1 cellular context compared by ENCODE assay signal in genomic region chr10:23253780-23254179, GRCh38.
A peak's percentile ranks its signal among the peaks of the same experiment; 100 is the strongest.
TF ChIP-seq lines count a peak whose summit lies in the region.

No MANE protein-coding gene starts in this region.

TF ChIP-seq in HepG2, 621 proteins besides CTCF, POLR2A, EP300 and RAD21 (continued from another document and continues in another):
- TF ChIP-seq ZNF318 (CRISPR knock-in tag; IDR thresholded peaks at IDR 0.05) (no peak), ZNF383 (CRISPR knock-in tag; IDR thresholded peaks at IDR 0.05; ENCODE audit: borderline replicate concordance) (no peak), PAWR (CRISPR knock-in tag; IDR thresholded peaks at IDR 0.05; ENCODE audit: borderline replicate concordance) (no peak), ZNF24 (IDR thresholded peaks at IDR 0.05) (no peak), ZNF44 (CRISPR knock-in tag; IDR thresholded peaks at IDR 0.05) (no peak), TFE3 (CRISPR knock-in tag; IDR thresholded peaks at IDR 0.05) (0 out of 2 replicates have a peak, but pooled peaks have one; percentile 29), ZNF264 (CRISPR knock-in tag; IDR thresholded peaks at IDR 0.05) (0 out of 2 replicates have a peak, but pooled peaks have one; percentile 24), ELF4 (CRISPR knock-in tag; IDR thresholded peaks at IDR 0.05; ENCODE audit: borderline replicate concordance) (no peak), PPARG (CRISPR knock-in tag; conservative IDR thresholded peaks at IDR 0.05) (0 out of 2 replicates have a peak, but pooled peaks have one; percentile 35), ZNF775 (CRISPR knock-in tag; IDR thresholded peaks at IDR 0.05; ENCODE audit: borderline replicate concordance) (no peak), PHB2 (IDR thresholded peaks at IDR 0.05; ENCODE audit: partially characterized antibody) (no peak), ZNF12 (CRISPR knock-in tag; IDR thresholded peaks at IDR 0.05) (no peak), RARG (CRISPR knock-in tag; IDR thresholded peaks at IDR 0.05; ENCODE audit: low read depth) (no peak), CREB1 (IDR thresholded peaks at IDR 0.05) (no peak), CREB1 (CRISPR knock-in tag; IDR thresholded peaks at IDR 0.05) (no peak), TFDP2 (CRISPR knock-in tag; IDR thresholded peaks at IDR 0.05) (no peak), EHMT2 (IDR thresholded peaks at IDR 0.05; ENCODE audit: borderline replicate concordance, low read depth, low read length) (no peak; the same call in 1 of the 2 replicates), FOXA1 (IDR thresholded peaks at IDR 0.05) (no peak), FOXA1 (CRISPR knock-in tag; IDR thresholded peaks at IDR 0.05) (peak; percentile 43; the same call in 1 of the 2 replicates), SMAD1 (CRISPR knock-in tag; IDR thresholded peaks at IDR 0.05; ENCODE audit: borderline replicate concordance, low read depth) (no peak), TFAP4 (IDR thresholded peaks at IDR 0.05; ENCODE audit: borderline replicate concordance, low read depth) (peak; percentile 72; the same call in 1 of the 2 replicates), ZBTB20 (CRISPR knock-in tag; IDR thresholded peaks at IDR 0.05; ENCODE audit: borderline replicate concordance, low read depth) (no peak), NCOA1 (CRISPR knock-in tag; IDR thresholded peaks at IDR 0.05) (no peak), SNRNP70 (IDR thresholded peaks at IDR 0.05; ENCODE audit: low read depth, low read length) (no peak), HNF1B (CRISPR knock-in tag; IDR thresholded peaks at IDR 0.05) (no peak), RNF219 (CRISPR knock-in tag; IDR thresholded peaks at IDR 0.05) (no peak), SNAPC4 (CRISPR knock-in tag; IDR thresholded peaks at IDR 0.05) (no peak), TCF7 (IDR thresholded peaks at IDR 0.05; ENCODE audit: low read depth) (peak; percentile 39; the same call in 1 of the 2 replicates), RFXAP (CRISPR knock-in tag; IDR thresholded peaks at IDR 0.05; ENCODE audit: borderline replicate concordance) (no peak), ZBTB34 (CRISPR knock-in tag; IDR thresholded peaks at IDR 0.05) (no peak), MED13 (CRISPR knock-in tag; IDR thresholded peaks at IDR 0.05) (no peak), KAT8 (CRISPR knock-in tag; IDR thresholded peaks at IDR 0.05) (0 out of 2 replicates have a peak, but pooled peaks have one; percentile 27), MED1 (CRISPR knock-in tag; IDR thresholded peaks at IDR 0.05) (peak; percentile 47; the same call in 1 of the 2 replicates), SOX6 (IDR thresholded peaks at IDR 0.05) (no peak), SOX6 (CRISPR knock-in tag; IDR thresholded peaks at IDR 0.05) (peak; percentile 38; the same call in 1 of the 2 replicates)
